1 cellular context compared by ENCODE assay signal in the genomic region with DNA sequence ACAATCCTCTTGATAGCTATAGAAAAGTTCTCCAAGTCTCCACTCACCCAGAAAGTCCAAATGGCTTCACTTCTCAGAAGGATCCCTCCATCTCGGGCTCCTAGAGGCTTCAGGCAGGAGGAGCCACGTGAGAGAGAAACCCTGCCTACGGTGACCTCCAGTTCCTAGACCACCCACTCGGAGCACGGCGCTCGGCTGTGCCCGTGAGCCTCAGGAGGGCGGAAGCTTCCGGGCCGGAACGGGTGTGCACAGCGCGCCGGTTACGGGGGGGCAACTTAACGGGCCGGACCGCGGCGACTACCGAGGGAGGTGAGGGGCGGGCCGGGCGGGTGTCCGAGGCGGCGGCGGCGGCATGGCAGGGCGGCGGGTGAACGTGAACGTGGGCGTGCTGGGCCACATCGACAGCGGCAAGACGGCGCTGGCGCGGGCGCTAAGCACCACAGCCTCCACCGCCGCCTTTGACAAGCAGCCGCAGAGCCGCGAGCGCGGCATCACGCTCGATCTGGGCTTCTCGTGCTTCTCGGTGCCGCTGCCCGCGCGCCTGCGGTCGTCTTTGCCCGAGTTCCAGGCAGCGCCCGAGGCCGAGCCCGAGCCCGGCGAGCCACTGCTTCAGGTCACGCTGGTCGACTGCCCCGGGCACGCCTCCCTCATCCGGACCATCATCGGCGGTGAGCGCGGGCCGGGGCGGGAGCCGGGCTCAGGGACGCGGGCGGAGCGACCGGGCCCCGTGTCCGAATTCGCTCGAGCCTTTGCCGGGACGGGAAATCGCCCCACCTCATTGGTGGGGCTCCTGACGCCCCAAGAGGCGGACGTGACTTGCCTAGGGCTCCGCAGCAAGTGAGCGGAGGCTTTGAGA.
TF ChIP-seq lines count a peak whose summit lies in the region.

TSS of gene EEFSEC (plus strand) at position 326 of the 856 bp plus-strand sequence. CDS start at position 353, 27 bp downstream.

TF ChIP-seq in WTC11, 78 proteins besides CTCF, POLR2A, EP300 and RAD21 (continued from another document and continues in another):
- TF ChIP-seq, protein P1, sequence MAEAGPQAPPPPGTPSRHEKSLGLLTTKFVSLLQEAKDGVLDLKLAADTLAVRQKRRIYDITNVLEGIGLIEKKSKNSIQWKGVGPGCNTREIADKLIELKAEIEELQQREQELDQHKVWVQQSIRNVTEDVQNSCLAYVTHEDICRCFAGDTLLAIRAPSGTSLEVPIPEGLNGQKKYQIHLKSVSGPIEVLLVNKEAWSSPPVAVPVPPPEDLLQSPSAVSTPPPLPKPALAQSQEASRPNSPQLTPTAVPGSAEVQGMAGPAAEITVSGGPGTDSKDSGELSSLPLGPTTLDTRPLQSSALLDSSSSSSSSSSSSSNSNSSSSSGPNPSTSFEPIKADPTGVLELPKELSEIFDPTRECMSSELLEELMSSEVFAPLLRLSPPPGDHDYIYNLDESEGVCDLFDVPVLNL (CRISPR knock-in tag; IDR thresholded peaks at IDR 0.05; ENCODE audit: borderline replicate concordance, low read depth), result peak; percentile 60; the same call in 1 of the 2 replicates
- no peak for TF ChIP-seq HMGA2 (CRISPR knock-in tag; IDR thresholded peaks at IDR 0.05)
- TF ChIP-seq NR2C2 (CRISPR knock-in tag; IDR thresholded peaks at IDR 0.05), result no peak; the same call in 1 of the 2 replicates
- peak; percentile 59 for TF ChIP-seq FOXK1 (CRISPR knock-in tag; IDR thresholded peaks at IDR 0.05)
- TF ChIP-seq, protein P2, sequence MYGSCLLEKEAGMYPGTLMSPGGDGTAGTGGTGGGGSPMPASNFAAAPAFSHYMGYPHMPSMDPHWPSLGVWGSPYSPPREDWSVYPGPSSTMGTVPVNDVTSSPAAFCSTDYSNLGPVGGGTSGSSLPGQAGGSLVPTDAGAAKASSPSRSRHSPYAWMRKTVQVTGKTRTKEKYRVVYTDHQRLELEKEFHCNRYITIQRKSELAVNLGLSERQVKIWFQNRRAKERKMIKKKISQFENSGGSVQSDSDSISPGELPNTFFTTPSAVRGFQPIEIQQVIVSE (CRISPR knock-in tag; IDR thresholded peaks at IDR 0.05; ENCODE audit: borderline replicate concordance), result no peak
- no peak for TF ChIP-seq ZNF232 (CRISPR knock-in tag; IDR thresholded peaks at IDR 0.05)
- TF ChIP-seq ZNF671 (CRISPR knock-in tag; IDR thresholded peaks at IDR 0.05), result no peak
- TF ChIP-seq, protein P3, sequence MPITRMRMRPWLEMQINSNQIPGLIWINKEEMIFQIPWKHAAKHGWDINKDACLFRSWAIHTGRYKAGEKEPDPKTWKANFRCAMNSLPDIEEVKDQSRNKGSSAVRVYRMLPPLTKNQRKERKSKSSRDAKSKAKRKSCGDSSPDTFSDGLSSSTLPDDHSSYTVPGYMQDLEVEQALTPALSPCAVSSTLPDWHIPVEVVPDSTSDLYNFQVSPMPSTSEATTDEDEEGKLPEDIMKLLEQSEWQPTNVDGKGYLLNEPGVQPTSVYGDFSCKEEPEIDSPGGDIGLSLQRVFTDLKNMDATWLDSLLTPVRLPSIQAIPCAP (CRISPR knock-in tag; IDR thresholded peaks at IDR 0.05), result no peak
- TF ChIP-seq, protein P4, sequence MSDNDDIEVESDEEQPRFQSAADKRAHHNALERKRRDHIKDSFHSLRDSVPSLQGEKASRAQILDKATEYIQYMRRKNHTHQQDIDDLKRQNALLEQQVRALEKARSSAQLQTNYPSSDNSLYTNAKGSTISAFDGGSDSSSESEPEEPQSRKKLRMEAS (CRISPR knock-in tag; IDR thresholded peaks at IDR 0.05), result peak; percentile 95
- no peak for TF ChIP-seq NFATC4 (CRISPR knock-in tag; IDR thresholded peaks at IDR 0.05)
- peak; percentile 67; the same call in 1 of the 2 replicates for TF ChIP-seq TP53 (CRISPR knock-in tag; IDR thresholded peaks at IDR 0.05)
- peak; percentile 66 for TF ChIP-seq CREB1 (CRISPR knock-in tag; IDR thresholded peaks at IDR 0.05)
- TF ChIP-seq OVOL2 (CRISPR knock-in tag; IDR thresholded peaks at IDR 0.05; ENCODE audit: borderline replicate concordance), result no peak
- TF ChIP-seq, protein P5, sequence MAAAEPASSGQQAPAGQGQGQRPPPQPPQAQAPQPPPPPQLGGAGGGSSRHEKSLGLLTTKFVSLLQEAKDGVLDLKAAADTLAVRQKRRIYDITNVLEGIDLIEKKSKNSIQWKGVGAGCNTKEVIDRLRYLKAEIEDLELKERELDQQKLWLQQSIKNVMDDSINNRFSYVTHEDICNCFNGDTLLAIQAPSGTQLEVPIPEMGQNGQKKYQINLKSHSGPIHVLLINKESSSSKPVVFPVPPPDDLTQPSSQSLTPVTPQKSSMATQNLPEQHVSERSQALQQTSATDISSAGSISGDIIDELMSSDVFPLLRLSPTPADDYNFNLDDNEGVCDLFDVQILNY (CRISPR knock-in tag; IDR thresholded peaks at IDR 0.05), result peak; percentile 72
- no peak for TF ChIP-seq IRF2 (CRISPR knock-in tag; IDR thresholded peaks at IDR 0.05; ENCODE audit: borderline replicate concordance, low read depth)
- peak; percentile 90 for TF ChIP-seq JUN (CRISPR knock-in tag; IDR thresholded peaks at IDR 0.05)
- TF ChIP-seq ZNF416 (CRISPR knock-in tag; IDR thresholded peaks at IDR 0.05), result 0 out of 2 replicates have a peak, but pooled peaks have one; percentile 46
- no peak for TF ChIP-seq ZNF423 (CRISPR knock-in tag; IDR thresholded peaks at IDR 0.05)
- TF ChIP-seq ZNF512 (CRISPR knock-in tag; IDR thresholded peaks at IDR 0.05; ENCODE audit: borderline replicate concordance), result no peak
- TF ChIP-seq NR3C1 (CRISPR knock-in tag; conservative IDR thresholded peaks at IDR 0.05; ENCODE audit: low read depth), result 0 out of 2 replicates have a peak, but pooled peaks have one; percentile 22
- no peak for TF ChIP-seq GTF2I (CRISPR knock-in tag; conservative IDR thresholded peaks at IDR 0.05)
- TF ChIP-seq HMGXB4 (CRISPR knock-in tag; IDR thresholded peaks at IDR 0.05), result peak; percentile 91; the same call in 1 of the 2 replicates
- no peak for TF ChIP-seq FOXJ3 (CRISPR knock-in tag; IDR thresholded peaks at IDR 0.05; ENCODE audit: borderline replicate concordance)
- TF ChIP-seq TEAD4 (CRISPR knock-in tag; IDR thresholded peaks at IDR 0.05), result 0 out of 2 replicates have a peak, but pooled peaks have one; percentile 59
- peak; percentile 97 for TF ChIP-seq FOXP1 (CRISPR knock-in tag; IDR thresholded peaks at IDR 0.05; ENCODE audit: borderline replicate concordance)
- TF ChIP-seq SP1 (CRISPR knock-in tag; conservative IDR thresholded peaks at IDR 0.05), result peak; percentile 91
- TF ChIP-seq CBFB (CRISPR knock-in tag; IDR thresholded peaks at IDR 0.05; ENCODE audit: low read depth), result no peak
- TF ChIP-seq ZNF121 (CRISPR knock-in tag; IDR thresholded peaks at IDR 0.05), result no peak
- TF ChIP-seq ELF4 (CRISPR knock-in tag; IDR thresholded peaks at IDR 0.05; ENCODE audit: low read depth), result 0 out of 2 replicates have a peak, but pooled peaks have one; percentile 45
- TF ChIP-seq ZBTB43 (CRISPR knock-in tag; IDR thresholded peaks at IDR 0.05), result peak; percentile 38; the same call in 1 of the 2 replicates
- peak; percentile 78; the same call in 1 of the 2 replicates for TF ChIP-seq ATF1 (CRISPR knock-in tag; IDR thresholded peaks at IDR 0.05)
- no peak for TF ChIP-seq JAZF1 (CRISPR knock-in tag; IDR thresholded peaks at IDR 0.05)
- no peak for TF ChIP-seq EMX1 (CRISPR knock-in tag; IDR thresholded peaks at IDR 0.05)
- TF ChIP-seq, protein P6, sequence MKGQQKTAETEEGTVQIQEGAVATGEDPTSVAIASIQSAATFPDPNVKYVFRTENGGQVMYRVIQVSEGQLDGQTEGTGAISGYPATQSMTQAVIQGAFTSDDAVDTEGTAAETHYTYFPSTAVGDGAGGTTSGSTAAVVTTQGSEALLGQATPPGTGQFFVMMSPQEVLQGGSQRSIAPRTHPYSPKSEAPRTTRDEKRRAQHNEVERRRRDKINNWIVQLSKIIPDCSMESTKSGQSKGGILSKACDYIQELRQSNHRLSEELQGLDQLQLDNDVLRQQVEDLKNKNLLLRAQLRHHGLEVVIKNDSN (CRISPR knock-in tag; IDR thresholded peaks at IDR 0.05), result peak; percentile 67
- no peak for TF ChIP-seq PREB (CRISPR knock-in tag; IDR thresholded peaks at IDR 0.05; ENCODE audit: borderline replicate concordance)
- TF ChIP-seq GABPB1 (CRISPR knock-in tag; IDR thresholded peaks at IDR 0.05), result peak; percentile 83
- no peak for TF ChIP-seq GRHL2 (CRISPR knock-in tag; IDR thresholded peaks at IDR 0.05; ENCODE audit: insufficient replicate concordance, severe bottlenecking)
- 0 out of 2 replicates have a peak, but pooled peaks have one; percentile 87 for TF ChIP-seq AFF4 (CRISPR knock-in tag; IDR thresholded peaks at IDR 0.05; ENCODE audit: borderline replicate concordance)
- TF ChIP-seq ZNF138 (CRISPR knock-in tag; conservative IDR thresholded peaks at IDR 0.05), result peak; percentile 83; the same call in 1 of the 2 replicates
- TF ChIP-seq NFE2L1 (CRISPR knock-in tag; IDR thresholded peaks at IDR 0.05), result peak; percentile 64; the same call in 1 of the 2 replicates
- TF ChIP-seq KAT7 (CRISPR knock-in tag; IDR thresholded peaks at IDR 0.05; ENCODE audit: borderline replicate concordance), result 0 out of 2 replicates have a peak, but pooled peaks have one; percentile 27
